ENCODE assay signal across 19 cellular contexts in the genomic region with DNA sequence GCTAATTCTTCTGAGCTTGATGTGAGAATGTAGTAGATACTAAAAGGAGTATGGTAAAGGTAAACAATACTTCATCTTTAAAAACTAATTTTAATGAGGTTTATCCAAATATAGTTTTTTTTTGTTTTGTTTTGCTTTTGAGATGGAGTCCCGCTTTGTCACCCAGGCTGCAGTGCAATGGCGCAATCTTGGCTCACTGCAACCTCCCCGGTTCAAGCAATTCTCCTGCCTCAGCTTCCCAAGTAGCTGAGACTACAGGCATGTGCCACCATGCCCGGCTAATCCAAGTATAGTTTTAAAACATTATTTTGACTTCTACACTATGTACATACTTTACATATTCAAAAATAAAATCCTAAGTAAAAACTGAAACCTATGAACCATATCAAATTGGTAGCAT.
"Had no signal": no experiment of that assay in that cellular context is flagged by ENCODE, and none has a peak within 500 bp of the region (broad histone marks: within the 10 kb centered on the region; RNA-seq: fewer than 3 reads in every experiment).

No MANE protein-coding gene starts in this region.

- H3K4me3 Mint-ChIP-seq: stimulated activated naive B cell treated with anti-CD40 and anti-IgM and Interleukin-4, amounts not matched to agents 10 μg/mL and 1 μg/mL and 100 μg/mL, for 72 hours; stimulated activated naive CD8-positive, alpha-beta T cell treated with anti-CD3 and anti-CD28 coated beads, Interleukin-15, amount 100 ng/mL, for 72 hours had no signal

- FAIRE-seq: islet of Langerhans had no signal

- H3K36me3 ChIP-seq: transverse colon had no signal

- DNase-seq: cortex of kidney; dorsolateral prefrontal cortex; effector CD8-positive, alpha-beta T cell; foreskin melanocyte; head of caudate nucleus; hippocampal formation; kidney glomerular epithelial cell; naive thymus-derived CD4-positive, alpha-beta T cell; posterior cingulate gyrus; spleen; stimulated activated CD4-positive, alpha-beta T cell treated with anti-CD3 and anti-CD28 coated beads, Interleukin-15, amount 100 ng/mL, for 24 hours; stimulated activated CD4-positive, alpha-beta T cell treated with anti-CD3 and anti-CD28 coated beads, Interleukin-1b, Interleukin-23, amount 100 ng/mL, for 48 hours; stimulated activated CD4-positive, alpha-beta T cell treated with anti-CD3 and anti-CD28 coated beads, Interleukin-4, amount 100 ng/mL, for 24 hours; stimulated activated naive B cell treated with anti-CD40 and anti-IgM and Interleukin-4, amounts not matched to agents 10 μg/mL and 1 μg/mL and 100 μg/mL, for 72 hours; stimulated activated naive CD8-positive, alpha-beta T cell treated with anti-CD3 and anti-CD28 coated beads, Interleukin-15, amount 100 ng/mL, for 72 hours; testis; transverse colon had no signal

- H3K27ac ChIP-seq: transverse colon had no signal

- H3K27me3 ChIP-seq: dorsolateral prefrontal cortex, spleen, testis, transverse colon had no signal

- H3K27ac Mint-ChIP-seq: stimulated activated naive B cell treated with anti-CD40 and anti-IgM and Interleukin-4, amounts not matched to agents 10 μg/mL and 1 μg/mL and 100 μg/mL, for 72 hours; stimulated activated naive CD8-positive, alpha-beta T cell treated with anti-CD3 and anti-CD28 coated beads, Interleukin-15, amount 100 ng/mL, for 72 hours had no signal

- H3K9me3 ChIP-seq: testis, transverse colon had no signal

- ATAC-seq: naive thymus-derived CD4-positive, alpha-beta T cell; sciatic nerve; stimulated activated naive B cell treated with anti-CD40 and anti-IgM and Interleukin-4, amounts not matched to agents 10 μg/mL and 1 μg/mL and 100 μg/mL, for 72 hours; stimulated activated naive CD8-positive, alpha-beta T cell treated with anti-CD3 and anti-CD28 coated beads, Interleukin-15, amount 100 ng/mL, for 72 hours had no signal

- H3K27me3 Mint-ChIP-seq: naive thymus-derived CD4-positive, alpha-beta T cell; stimulated activated naive B cell treated with anti-CD40 and anti-IgM and Interleukin-4, amounts not matched to agents 10 μg/mL and 1 μg/mL and 100 μg/mL, for 72 hours; stimulated activated naive CD8-positive, alpha-beta T cell treated with anti-CD3 and anti-CD28 coated beads, Interleukin-15, amount 100 ng/mL, for 72 hours had no signal

- H3K4me3 ChIP-seq: spleen, testis, transverse colon had no signal

- H3K9me3 Mint-ChIP-seq: stimulated activated naive B cell treated with anti-CD40 and anti-IgM and Interleukin-4, amounts not matched to agents 10 μg/mL and 1 μg/mL and 100 μg/mL, for 72 hours had no signal
